ENCODE assay signal across 20 cellular contexts in genomic region chr7:113412410-113412809, GRCh38.
DNase-seq lines count a peak whose midpoint lies in the region; ATAC-seq, FAIRE-seq and TF ChIP-seq lines count a peak whose summit lies in the region.
"Had no signal": no experiment of that assay in that cellular context is flagged by ENCODE, and none has a peak within 500 bp of the region (broad histone marks: within the 10 kb centered on the region; RNA-seq: fewer than 3 reads in every experiment).

No MANE protein-coding gene starts in this region.

- POLR2A ChIA-PET in SK-N-SH (lab: Yijun Ruan, JAX) = no interaction called here

- H3K27me3 ChIP-seq in SK-N-SH (ENCODE audit: insufficient read depth) = no peaks in the 10 kb centered on the region
- no peaks in the 10 kb centered on the region for H3K27me3 ChIP-seq in astrocyte (ENCODE audit: insufficient read depth, low read length)
- H3K27me3 ChIP-seq: BLaER1 treated with 17β-estradiol and CSF1 and Interleukin-3, amounts not matched to agents 10 nM and 100 nM had no signal

- peak; percentile 17 for FAIRE-seq in astrocyte (lab: Jason Lieb, UNC)
- FAIRE-seq: A549, D721Med, G401.6, GM12891, GM19239 had no signal

- H3K36me3 ChIP-seq in SK-N-SH (replicated peaks in 1 of 2; ENCODE audit: control insufficient read depth in 1 of 2, insufficient read depth in 2 of 2, low read length in 1 of 2) = no peaks in the 10 kb centered on the region
- no peaks in the 10 kb centered on the region for H3K36me3 ChIP-seq in astrocyte (ENCODE audit: insufficient read depth, low read length)
- H3K36me3 ChIP-seq: BLaER1 treated with 17β-estradiol and CSF1 and Interleukin-3, amounts not matched to agents 10 nM and 100 nM had no signal

- H3K4me3 Mint-ChIP-seq in astrocyte (ENCODE audit: unreplicated experiment) = no peak overlapping the region
- H3K4me3 Mint-ChIP-seq: B cell; CD4-positive, alpha-beta T cell; CD8-positive, alpha-beta T cell had no signal

- no peak overlapping the region for H3K4me2 ChIP-seq in SK-N-SH
- no peak overlapping the region for H3K4me2 ChIP-seq in astrocyte (ENCODE audit: low read length)
- H3K4me2 ChIP-seq: A549; BLaER1 treated with 17β-estradiol and CSF1 and Interleukin-3, amounts not matched to agents 10 nM and 100 nM had no signal

- H3K4me3 ChIP-seq in SK-N-SH (ENCODE audit: low read depth in 2 of 2, low read length in 1 of 2) (no peak overlapping the region), astrocyte (ENCODE audit: insufficient read depth, low read depth, low read length) (no peak overlapping the region)
- H3K4me3 ChIP-seq: A549; BLaER1 treated with 17β-estradiol and CSF1 and Interleukin-3, amounts not matched to agents 10 nM and 100 nM had no signal

- no peak for ATAC-seq in SK-N-SH treated with all-trans-retinoic acid at 6 μM for 48 hours
- ATAC-seq: A549; CD8-positive, alpha-beta T cell had no signal

- TF ChIP-seq RAD21 in SK-N-SH (IDR thresholded peaks at IDR 0.05; ENCODE audit: low read length) = no peak

- no peaks in the 10 kb centered on the region for H3K9me3 Mint-ChIP-seq in astrocyte (ENCODE audit: unreplicated experiment)
- H3K9me3 Mint-ChIP-seq: CD4-positive, alpha-beta T cell; CD8-positive, alpha-beta T cell had no signal

- H3K9me3 ChIP-seq in SK-N-SH (no peaks in the 10 kb centered on the region), astrocyte (ENCODE audit: insufficient read depth, low read depth, low read length) (no peaks in the 10 kb centered on the region)
- H3K9me3 ChIP-seq: A549; BLaER1 treated with 17β-estradiol and CSF1 and Interleukin-3, amounts not matched to agents 10 nM and 100 nM; Caco-2 had no signal

- no peaks in the 10 kb centered on the region for H3K4me1 ChIP-seq in SK-N-SH (ENCODE audit: control insufficient read depth in 1 of 2, insufficient read depth in 2 of 2, low read depth in 1 of 2, low read length in 1 of 2)
- H3K4me1 ChIP-seq in astrocyte (ENCODE audit: insufficient read depth, low read length) = no peaks in the 10 kb centered on the region
- H3K4me1 ChIP-seq: A549; BLaER1 treated with 17β-estradiol and CSF1 and Interleukin-3, amounts not matched to agents 10 nM and 100 nM; Caco-2 had no signal

- no peaks in the 10 kb centered on the region for H3F3A ChIP-seq in SK-N-SH (replicated peaks; ENCODE audit: insufficient read depth)

- no peak overlapping the region for H3K27ac ChIP-seq in SK-N-SH (ENCODE audit: low read depth in 2 of 2, low read length in 1 of 2)
- H3K27ac ChIP-seq in astrocyte (ENCODE audit: low read depth, low read length) = no peak overlapping the region
- H3K27ac ChIP-seq: 22Rv1; A549; BLaER1 treated with 17β-estradiol and CSF1 and Interleukin-3, amounts not matched to agents 10 nM and 100 nM had no signal

- in situ Hi-C loops in KBM-7 (cut with MboI; ENCODE audit: low pct_unique_long_range_greater_than_20kb, low sequenced_read_pairs) = no loop called here

- no peak for DNase-seq in SK-N-SH
- no peak for DNase-seq in astrocyte (ENCODE audit: low read depth)
- no peak for DNase-seq in islet precursor cell
- no peak for DNase-seq in KBM-7
- DNase-seq: AML-193; Caco-2; Calu3; CD4-positive, alpha-beta T cell; CD8-positive, alpha-beta T cell; DMS79 treated with DMSO at 0.1 percent for 48 hours; GF-D8 had no signal

- H2AFZ ChIP-seq in SK-N-SH (ENCODE audit: low read depth) (no peak overlapping the region), astrocyte (ENCODE audit: low read depth, low read length) (no peak overlapping the region)

- H3K4me1 Mint-ChIP-seq in astrocyte (ENCODE audit: low read depth, unreplicated experiment) = peaks cover 4% of the 10 kb centered on the region
- H3K4me1 Mint-ChIP-seq: B cell had no signal

- no peaks in the 10 kb centered on the region for H3K36me3 Mint-ChIP-seq in astrocyte (ENCODE audit: low read depth, unreplicated experiment)
- H3K36me3 Mint-ChIP-seq: CD8-positive, alpha-beta T cell had no signal

- no peaks in the 10 kb centered on the region for H3K27me3 Mint-ChIP-seq in astrocyte (ENCODE audit: low read depth, unreplicated experiment)
- H3K27me3 Mint-ChIP-seq: B cell had no signal

- no peaks in the 10 kb centered on the region for H3K9me2 ChIP-seq in SK-N-SH

- 75% methylated on average over 1 of the region's 1 CpG for WGBS in SK-N-SH (ENCODE audit: low lambda C conversion rate)

- no peak for TF ChIP-seq CTCF in SK-N-SH (IDR thresholded peaks at IDR 0.05)
- no peak for TF ChIP-seq CTCF in astrocyte (IDR thresholded peaks at IDR 0.05; ENCODE audit: insufficient read depth, low read depth, low read length)

- TF ChIP-seq EP300 in SK-N-SH (IDR thresholded peaks at IDR 0.05; ENCODE audit: borderline replicate concordance in 1 of 2, low read depth in 1 of 2, low read length in 1 of 2) = no peak

- H3K27ac Mint-ChIP-seq in astrocyte (ENCODE audit: unreplicated experiment) = no peak overlapping the region
- H3K27ac Mint-ChIP-seq: B cell; CD4-positive, alpha-beta T cell; CD8-positive, alpha-beta T cell had no signal

- no peak overlapping the region for H3K9ac ChIP-seq in SK-N-SH
- H3K9ac ChIP-seq in astrocyte (ENCODE audit: low read length) = no peak overlapping the region
- H3K9ac ChIP-seq: BLaER1 treated with 17β-estradiol and CSF1 and Interleukin-3, amounts not matched to agents 10 nM and 100 nM had no signal

- H4K20me1 ChIP-seq in SK-N-SH (ENCODE audit: insufficient read depth) (no peaks in the 10 kb centered on the region), astrocyte (ENCODE audit: insufficient read depth, low read length) (no peaks in the 10 kb centered on the region)
- H4K20me1 ChIP-seq: BLaER1 treated with 17β-estradiol and CSF1 and Interleukin-3, amounts not matched to agents 10 nM and 100 nM had no signal

- CTCF ChIA-PET in SK-N-SH (lab: Yijun Ruan, JAX) = interaction anchor here (6.2 kb wide), 1 partner anchor 9 kb away, joined by 38 read pairs; no protein-coding TSS in a partner anchor

- H3K79me2 ChIP-seq in SK-N-SH (ENCODE audit: insufficient read depth) (no peaks in the 10 kb centered on the region), astrocyte (ENCODE audit: insufficient read depth, low read length) (no peaks in the 10 kb centered on the region)

TF ChIP-seq in SK-N-SH, 30 proteins besides CTCF, POLR2A, EP300 and RAD21:
- TF ChIP-seq TAF1 (IDR thresholded peaks at IDR 0.05; ENCODE audit: borderline replicate concordance, low read depth, low read length) = no peak
- TF ChIP-seq NFIC (IDR thresholded peaks at IDR 0.05; ENCODE audit: borderline replicate concordance) = 0 out of 2 replicates have a peak, but pooled peaks have one; percentile 6
- no peak for TF ChIP-seq YY1 (IDR thresholded peaks at IDR 0.05; ENCODE audit: low read depth)
- TF ChIP-seq ZBTB33 (IDR thresholded peaks at IDR 0.05; ENCODE audit: borderline replicate concordance, low read depth) = no peak

TF ChIP-seq in SK-N-SH treated with all-trans-retinoic acid at 6 μM for 48 hours, 23 proteins besides CTCF, POLR2A, EP300 and RAD21 (continues in another document):
- TF ChIP-seq POU6F1 (CRISPR knock-in tag; IDR thresholded peaks at IDR 0.05; ENCODE audit: borderline replicate concordance, low read depth) = no peak
- no peak for TF ChIP-seq TOX (CRISPR knock-in tag; IDR thresholded peaks at IDR 0.05; ENCODE audit: borderline replicate concordance)
- no peak for TF ChIP-seq ZFP3 (CRISPR knock-in tag; IDR thresholded peaks at IDR 0.05)
- no peak for TF ChIP-seq ARNTL (CRISPR knock-in tag; IDR thresholded peaks at IDR 0.05; ENCODE audit: borderline replicate concordance, low read depth)
- no peak for TF ChIP-seq ZC3H10 (CRISPR knock-in tag; IDR thresholded peaks at IDR 0.05)
- TF ChIP-seq ZNF70 (CRISPR knock-in tag; IDR thresholded peaks at IDR 0.05) = no peak
- no peak for TF ChIP-seq CSDC2 (CRISPR knock-in tag; IDR thresholded peaks at IDR 0.05)
- no peak for TF ChIP-seq OSR1 (CRISPR knock-in tag; IDR thresholded peaks at IDR 0.05)
- TF ChIP-seq RARB (CRISPR knock-in tag; IDR thresholded peaks at IDR 0.05) = no peak
- no peak for TF ChIP-seq ISL1 (CRISPR knock-in tag; IDR thresholded peaks at IDR 0.05)
- no peak for TF ChIP-seq GLIS3 (CRISPR knock-in tag; IDR thresholded peaks at IDR 0.05)
- TF ChIP-seq CSRNP3 (CRISPR knock-in tag; IDR thresholded peaks at IDR 0.05) = no peak
